In the genomic region with DNA sequence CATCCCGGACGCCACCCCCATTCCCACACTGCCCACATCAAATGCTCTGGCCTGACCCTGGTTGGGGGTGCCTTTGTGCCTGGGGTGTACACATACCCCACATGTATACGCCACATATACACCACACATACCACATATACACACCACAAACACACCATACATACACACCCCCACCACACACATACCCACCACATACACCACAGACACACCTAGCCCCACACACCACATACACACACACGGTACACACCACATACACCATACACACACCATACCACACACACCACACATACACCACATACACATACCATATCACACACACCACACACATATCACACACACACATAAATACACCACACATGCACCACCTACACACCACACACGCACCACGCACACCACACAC, we compare ENCODE assay signal across 1 cellular context.
TF ChIP-seq lines count a peak whose summit lies in the region.

No MANE protein-coding gene starts in this region.

TF ChIP-seq in HEK293, 187 proteins besides CTCF, POLR2A, EP300 and RAD21 (continued from another document):
- TF ChIP-seq, protein P1, sequence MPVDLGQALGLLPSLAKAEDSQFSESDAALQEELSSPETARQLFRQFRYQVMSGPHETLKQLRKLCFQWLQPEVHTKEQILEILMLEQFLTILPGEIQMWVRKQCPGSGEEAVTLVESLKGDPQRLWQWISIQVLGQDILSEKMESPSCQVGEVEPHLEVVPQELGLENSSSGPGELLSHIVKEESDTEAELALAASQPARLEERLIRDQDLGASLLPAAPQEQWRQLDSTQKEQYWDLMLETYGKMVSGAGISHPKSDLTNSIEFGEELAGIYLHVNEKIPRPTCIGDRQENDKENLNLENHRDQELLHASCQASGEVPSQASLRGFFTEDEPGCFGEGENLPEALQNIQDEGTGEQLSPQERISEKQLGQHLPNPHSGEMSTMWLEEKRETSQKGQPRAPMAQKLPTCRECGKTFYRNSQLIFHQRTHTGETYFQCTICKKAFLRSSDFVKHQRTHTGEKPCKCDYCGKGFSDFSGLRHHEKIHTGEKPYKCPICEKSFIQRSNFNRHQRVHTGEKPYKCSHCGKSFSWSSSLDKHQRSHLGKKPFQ (tag by site-specific recombination; IDR thresholded peaks at IDR 0.05) = 0 out of 2 replicates have a peak, but pooled peaks have one; percentile 9
- TF ChIP-seq ZNF133 (tag by site-specific recombination; IDR thresholded peaks at IDR 0.05) = no peak
- TF ChIP-seq, protein P2, sequence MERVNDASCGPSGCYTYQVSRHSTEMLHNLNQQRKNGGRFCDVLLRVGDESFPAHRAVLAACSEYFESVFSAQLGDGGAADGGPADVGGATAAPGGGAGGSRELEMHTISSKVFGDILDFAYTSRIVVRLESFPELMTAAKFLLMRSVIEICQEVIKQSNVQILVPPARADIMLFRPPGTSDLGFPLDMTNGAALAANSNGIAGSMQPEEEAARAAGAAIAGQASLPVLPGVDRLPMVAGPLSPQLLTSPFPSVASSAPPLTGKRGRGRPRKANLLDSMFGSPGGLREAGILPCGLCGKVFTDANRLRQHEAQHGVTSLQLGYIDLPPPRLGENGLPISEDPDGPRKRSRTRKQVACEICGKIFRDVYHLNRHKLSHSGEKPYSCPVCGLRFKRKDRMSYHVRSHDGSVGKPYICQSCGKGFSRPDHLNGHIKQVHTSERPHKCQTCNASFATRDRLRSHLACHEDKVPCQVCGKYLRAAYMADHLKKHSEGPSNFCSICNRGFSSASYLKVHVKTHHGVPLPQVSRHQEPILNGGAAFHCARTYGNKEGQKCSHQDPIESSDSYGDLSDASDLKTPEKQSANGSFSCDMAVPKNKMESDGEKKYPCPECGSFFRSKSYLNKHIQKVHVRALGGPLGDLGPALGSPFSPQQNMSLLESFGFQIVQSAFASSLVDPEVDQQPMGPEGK (tag by site-specific recombination; IDR thresholded peaks at IDR 0.05) = peak; percentile 59
- TF ChIP-seq BCL11A (tag by site-specific recombination; IDR thresholded peaks at IDR 0.05; ENCODE audit: low read depth) = no peak
- no peak for TF ChIP-seq ZNF350 (tag by site-specific recombination; IDR thresholded peaks at IDR 0.05)
- TF ChIP-seq, protein P3, sequence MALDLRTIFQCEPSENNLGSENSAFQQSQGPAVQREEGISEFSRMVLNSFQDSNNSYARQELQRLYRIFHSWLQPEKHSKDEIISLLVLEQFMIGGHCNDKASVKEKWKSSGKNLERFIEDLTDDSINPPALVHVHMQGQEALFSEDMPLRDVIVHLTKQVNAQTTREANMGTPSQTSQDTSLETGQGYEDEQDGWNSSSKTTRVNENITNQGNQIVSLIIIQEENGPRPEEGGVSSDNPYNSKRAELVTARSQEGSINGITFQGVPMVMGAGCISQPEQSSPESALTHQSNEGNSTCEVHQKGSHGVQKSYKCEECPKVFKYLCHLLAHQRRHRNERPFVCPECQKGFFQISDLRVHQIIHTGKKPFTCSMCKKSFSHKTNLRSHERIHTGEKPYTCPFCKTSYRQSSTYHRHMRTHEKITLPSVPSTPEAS (tag by site-specific recombination; IDR thresholded peaks at IDR 0.05) = peak; percentile 8; the same call in 1 of the 2 replicates
- peak; percentile 59; the same call in 1 of the 2 replicates for TF ChIP-seq ZNF155 (tag by site-specific recombination; IDR thresholded peaks at IDR 0.05)
- TF ChIP-seq, protein P4, sequence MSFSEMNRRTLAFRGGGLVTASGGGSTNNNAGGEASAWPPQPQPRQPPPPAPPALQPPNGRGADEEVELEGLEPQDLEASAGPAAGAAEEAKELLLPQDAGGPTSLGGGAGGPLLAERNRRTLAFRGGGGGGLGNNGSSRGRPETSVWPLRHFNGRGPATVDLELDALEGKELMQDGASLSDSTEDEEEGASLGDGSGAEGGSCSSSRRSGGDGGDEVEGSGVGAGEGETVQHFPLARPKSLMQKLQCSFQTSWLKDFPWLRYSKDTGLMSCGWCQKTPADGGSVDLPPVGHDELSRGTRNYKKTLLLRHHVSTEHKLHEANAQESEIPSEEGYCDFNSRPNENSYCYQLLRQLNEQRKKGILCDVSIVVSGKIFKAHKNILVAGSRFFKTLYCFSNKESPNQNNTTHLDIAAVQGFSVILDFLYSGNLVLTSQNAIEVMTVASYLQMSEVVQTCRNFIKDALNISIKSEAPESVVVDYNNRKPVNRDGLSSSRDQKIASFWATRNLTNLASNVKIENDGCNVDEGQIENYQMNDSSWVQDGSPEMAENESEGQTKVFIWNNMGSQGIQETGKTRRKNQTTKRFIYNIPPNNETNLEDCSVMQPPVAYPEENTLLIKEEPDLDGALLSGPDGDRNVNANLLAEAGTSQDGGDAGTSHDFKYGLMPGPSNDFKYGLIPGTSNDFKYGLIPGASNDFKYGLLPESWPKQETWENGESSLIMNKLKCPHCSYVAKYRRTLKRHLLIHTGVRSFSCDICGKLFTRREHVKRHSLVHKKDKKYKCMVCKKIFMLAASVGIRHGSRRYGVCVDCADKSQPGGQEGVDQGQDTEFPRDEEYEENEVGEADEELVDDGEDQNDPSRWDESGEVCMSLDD (tag by site-specific recombination; IDR thresholded peaks at IDR 0.05) = no peak
